22 cellular contexts compared by ENCODE assay signal in genomic region chr6:146874278-146875018, GRCh38.
"Had no signal": no experiment of that assay in that cellular context is flagged by ENCODE, and none has a peak within 500 bp of the region (broad histone marks: within the 10 kb centered on the region; RNA-seq: fewer than 3 reads in every experiment).

No MANE protein-coding gene starts in this region.

- H3K27me3 Mint-ChIP-seq: activated B cell treated with CpG ODN at 0.5 μM for 24 hours, brain had no signal

- H3K27ac Mint-ChIP-seq: activated B cell treated with CpG ODN at 0.5 μM for 24 hours; activated naive CD4-positive, alpha-beta T cell treated with anti-CD3 and anti-CD28 coated beads, Interleukin-2, amount 50 U/mL, for 24 hours; brain; T-helper 17 cell had no signal

- H3K36me3 Mint-ChIP-seq: activated naive CD4-positive, alpha-beta T cell treated with anti-CD3 and anti-CD28 coated beads, Interleukin-2, amount 50 U/mL, for 24 hours; brain had no signal

- DNase-seq: activated B cell treated with CpG ODN at 0.5 μM for 24 hours; activated CD4-positive, alpha-beta T cell treated with anti-CD3 and anti-CD28 coated beads for 1 hour; activated CD8-positive, alpha-beta memory T cell treated with anti-CD3 and anti-CD28 coated beads for 24 hours; activated effector memory CD4-positive, alpha-beta T cell treated with Interleukin-2 at 50 U/mL for 16 hours; activated naive CD4-positive, alpha-beta T cell; activated T-cell treated with anti-CD3 and anti-CD28 coated beads, Interleukin-2, amount 50 U/mL, for 48 hours; amygdala; Kasumi-1; MV-4-11; NCI-H1105; NCI-H1436; NCI-H1694 treated with DMSO at 0.1 percent for 48 hours; NCI-H2029 treated with DMSO at 0.1 percent for 48 hours; NCI-H345; NCI-H510A; NCI-H526 treated with DMSO at 0.1 percent for 48 hours; NCI-H82; SIG-M5; T-helper 17 cell; T-helper 9 cell had no signal

- H3K9me3 Mint-ChIP-seq: activated B cell treated with CpG ODN at 0.5 μM for 24 hours; activated naive CD4-positive, alpha-beta T cell treated with anti-CD3 and anti-CD28 coated beads, Interleukin-2, amount 50 U/mL, for 24 hours had no signal

- H3K4me3 Mint-ChIP-seq: activated B cell treated with CpG ODN at 0.5 μM for 24 hours; activated naive CD4-positive, alpha-beta T cell treated with anti-CD3 and anti-CD28 coated beads, Interleukin-2, amount 50 U/mL, for 24 hours; brain; T-helper 17 cell had no signal

- ATAC-seq: T-helper 17 cell had no signal
